Comparison of ENCODE assay signal across 18 cellular contexts in the genomic region with DNA sequence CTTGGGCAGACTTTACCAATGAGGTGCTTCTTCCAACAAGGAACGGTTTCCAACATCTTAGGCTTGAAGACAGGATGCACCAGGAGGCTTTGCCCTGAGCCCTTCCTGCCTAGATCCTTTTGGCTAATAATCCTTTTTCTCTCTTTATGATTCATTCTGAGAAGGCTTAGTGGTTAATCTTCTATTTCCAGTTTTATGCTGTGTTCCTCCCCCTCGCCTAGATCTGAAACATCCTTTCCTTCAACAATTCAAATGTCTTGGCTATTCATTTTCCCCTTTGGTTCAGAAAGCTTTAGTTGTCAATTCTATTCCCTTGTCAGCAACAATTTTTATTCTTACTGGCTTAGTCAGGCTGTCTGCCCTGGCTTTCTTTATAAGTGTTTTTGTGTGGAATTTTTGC.
DNase-seq lines count a peak whose midpoint lies in the region; ATAC-seq, FAIRE-seq and TF ChIP-seq lines count a peak whose summit lies in the region.
"Had no signal": no experiment of that assay in that cellular context is flagged by ENCODE, and none has a peak within 500 bp of the region (broad histone marks: within the 10 kb centered on the region; RNA-seq: fewer than 3 reads in every experiment).

No MANE protein-coding gene starts in this region.

- no peak for TF ChIP-seq EP300 in upper lobe of left lung (IDR thresholded peaks at IDR 0.05)

- H3K27ac ChIP-seq in AG04450 (ENCODE audit: low read depth, low read length) (peak overlapping the region; percentile 11), upper lobe of left lung (no peak overlapping the region)

- CTCF ChIA-PET in AG04450 (lab: Charles Lee), result no interaction called here

- peaks cover 0 to 14% (median 9%) of the 10 kb centered on the region in 9 donors for H3K9me3 Mint-ChIP-seq in naive thymus-derived CD8-positive, alpha-beta T cell

- no peaks in the 10 kb centered on the region for H3K4me1 Mint-ChIP-seq in naive thymus-derived CD8-positive, alpha-beta T cell

- TF ChIP-seq CTCF in AG04450 (IDR thresholded peaks at IDR 0.05; ENCODE audit: low read depth, low read length) (no peak), bronchial epithelial cell (IDR thresholded peaks at IDR 0.05; ENCODE audit: insufficient read depth, low read length, severe bottlenecking) (no peak), upper lobe of left lung (IDR thresholded peaks at IDR 0.05) (no peak)

- H3K4me3 Mint-ChIP-seq in naive thymus-derived CD8-positive, alpha-beta T cell, result no peak overlapping the region
- H3K4me3 Mint-ChIP-seq: activated naive CD8-positive, alpha-beta T cell had no signal

- H3K27me3 ChIP-seq in AG04450 (ENCODE audit: control insufficient read depth, insufficient read depth, low read length) (no peaks in the 10 kb centered on the region), bronchial epithelial cell (ENCODE audit: control insufficient read depth, insufficient read depth, low read length) (no peaks in the 10 kb centered on the region), upper lobe of left lung (no peaks in the 10 kb centered on the region)
- H3K27me3 ChIP-seq: gastroesophageal sphincter had no signal

- H3K36me3 ChIP-seq in bronchial epithelial cell (ENCODE audit: control insufficient read depth, insufficient read depth, low read length) (no peaks in the 10 kb centered on the region), upper lobe of left lung (no peaks in the 10 kb centered on the region)
- H3K36me3 ChIP-seq: gastroesophageal sphincter had no signal

- DNase-seq in AG04450 (ENCODE audit: low read depth, low spot score) (no peak), HT1080 (ENCODE audit: low read depth) (peak; percentile 65), bronchial epithelial cell (ENCODE audit: low read depth) (peak; percentile 51), myocyte (ENCODE audit: low read depth) (peak; percentile 47), upper lobe of left lung (no peak), NCI-H146 (lab: John Stamatoyannopoulos, UW) (no peak), NCI-H345 (lab: John Stamatoyannopoulos, UW) (no peak)
- DNase-seq in naive thymus-derived CD8-positive, alpha-beta T cell, result no peak
- DNase-seq: activated CD8-positive, alpha-beta memory T cell treated with anti-CD3 and anti-CD28 coated beads, Interleukin-2, amount 50 U/mL, for 48 hours; cortex of kidney; DMS53; NCI-H524; occipital lobe; SIG-M5; stimulated activated CD4-positive, alpha-beta T cell treated with anti-CD3 and anti-CD28 coated beads, Interleukin-15, amount 100 ng/mL, for 24 hours had no signal

- H3K27ac Mint-ChIP-seq in naive thymus-derived CD8-positive, alpha-beta T cell, result peak overlapping the region in 1 of 10 donors; percentile 3
- H3K27ac Mint-ChIP-seq: activated naive CD8-positive, alpha-beta T cell had no signal

- ATAC-seq in upper lobe of left lung (ENCODE audit: low FRiP score in 2 of 2), result no peak
- no peak for ATAC-seq in naive thymus-derived CD8-positive, alpha-beta T cell
- ATAC-seq: gastroesophageal sphincter, left lobe of liver had no signal

- H3K36me3 Mint-ChIP-seq in naive thymus-derived CD8-positive, alpha-beta T cell, result peaks cover 0 to 6% (median 0%) of the 10 kb centered on the region in 3 donors

- no peaks in the 10 kb centered on the region for H3K4me1 ChIP-seq in upper lobe of left lung

- TF ChIP-seq POLR2A in upper lobe of left lung (IDR thresholded peaks at IDR 0.05), result no peak

- H3K4me3 ChIP-seq in AG04450 (ENCODE audit: low read depth, low read length) (no peak overlapping the region), bronchial epithelial cell (ENCODE audit: low read depth, low read length) (no peak overlapping the region), upper lobe of left lung (no peak overlapping the region)
- H3K4me3 ChIP-seq: gastroesophageal sphincter had no signal

- H3K9me3 ChIP-seq in AG04450 (ENCODE audit: control insufficient read depth, insufficient read depth, low read length) (no peaks in the 10 kb centered on the region), upper lobe of left lung (peaks cover 0 to 3% (median 0%) of the 10 kb centered on the region in 4 donors)

- FAIRE-seq in bronchial epithelial cell (lab: Jason Lieb, UNC), result no peak

- no peaks in the 10 kb centered on the region for H3K27me3 Mint-ChIP-seq in naive thymus-derived CD8-positive, alpha-beta T cell

- WGBS in upper lobe of left lung, 2 donors, result 65 to 73% methylated on average over 2 of the region's 2 CpGs

- POLR2A ChIA-PET in AG04450 (lab: Yijun Ruan, JAX), result no interaction called here
- POLR2A ChIA-PET in naive thymus-derived CD8-positive, alpha-beta T cell (lab: Charles Lee), result no interaction called here

Comparison
In these comparisons a context has a peak if more than half of its experiments do, and no peak if none do; other contexts are left out.
1. DNase-seq: peak in HT1080 (single experiment), bronchial epithelial cell (single experiment) and myocyte (single experiment); none in AG04450 (single experiment), upper lobe of left lung (0 of 2), NCI-H146 (single experiment), NCI-H345 (single experiment) and naive thymus-derived CD8-positive, alpha-beta T cell (0 of 10).